In the genomic region with DNA sequence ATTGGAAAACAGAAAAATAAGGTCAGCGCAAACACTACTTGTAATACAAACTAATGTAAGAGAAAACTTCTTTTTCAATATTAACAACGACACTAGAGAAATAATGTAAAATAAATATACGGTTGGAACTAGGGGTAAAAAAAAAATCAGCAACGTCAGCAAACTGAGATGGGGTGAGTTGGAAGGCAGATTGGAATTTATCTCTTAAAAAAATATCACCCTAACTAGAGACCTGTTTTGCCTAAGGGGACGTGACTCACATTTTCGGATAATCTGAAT, we compare ENCODE assay signal across 9 cellular contexts. TPM values are rescaled to one million over a fixed set of nuclear protein-coding genes. Genes with fewer than 3 reads are reported as not detected.
DNase-seq lines count a peak whose midpoint lies in the region; ATAC-seq, FAIRE-seq and TF ChIP-seq lines count a peak whose summit lies in the region.
"Had no signal": no experiment of that assay in that cellular context is flagged by ENCODE, and none has a peak within 500 bp of the region (broad histone marks: within the 10 kb centered on the region; RNA-seq: fewer than 3 reads in every experiment).

No MANE protein-coding gene starts in this region.

- H3K27ac Mint-ChIP-seq in T-helper 2 cell treated with Interferon-gamma antibody and Interleukin-4, amounts not matched to agents 5 μg/mL and 100 μg/mL, for 36 hours: peak overlapping the region; percentile 65
- peak overlapping the region; percentile 27 for H3K27ac Mint-ChIP-seq in activated naive CD8-positive, alpha-beta T cell treated with anti-CD3 and anti-CD28 coated beads, Interleukin-2, amount 10 ng/mL, durations not matched to agents 7 days and 5 days

- no peaks in the 10 kb centered on the region for H3K9me3 Mint-ChIP-seq in T-helper 2 cell treated with Interferon-gamma antibody and Interleukin-4, amounts not matched to agents 5 μg/mL and 100 μg/mL, for 36 hours
- no peaks in the 10 kb centered on the region for H3K9me3 Mint-ChIP-seq in activated naive CD8-positive, alpha-beta T cell treated with anti-CD3 and anti-CD28 coated beads, Interleukin-2, amount 10 ng/mL, durations not matched to agents 7 days and 5 days

- TF ChIP-seq POLR2A in suprapubic skin (IDR thresholded peaks at IDR 0.05): no peak

- H3K4me1 ChIP-seq in keratinocyte (ENCODE audit: control insufficient read depth, extremely low read depth, insufficient read depth, low read length) (peaks cover 10% of the 10 kb centered on the region), suprapubic skin (peaks cover 19% of the 10 kb centered on the region), BE2C (no peaks in the 10 kb centered on the region)

- POLR2A ChIA-PET in activated naive CD8-positive, alpha-beta T cell treated with anti-CD3 and anti-CD28 coated beads, Interleukin-2, amount 10 ng/mL, durations not matched to agents 7 days and 5 days (lab: Charles Lee): interaction anchor here (0.6 kb wide), 1 partner anchor 1532 kb away, joined by 3 read pairs; no protein-coding TSS in a partner anchor

- peak overlapping the region; percentile 90 for H2AFZ ChIP-seq in keratinocyte (ENCODE audit: control insufficient read depth, low read length)

- H3K79me2 ChIP-seq in keratinocyte (ENCODE audit: control insufficient read depth, insufficient read depth, low read length): no peaks in the 10 kb centered on the region

- TF ChIP-seq EP300 in suprapubic skin (IDR thresholded peaks at IDR 0.05): no peak

- no peaks in the 10 kb centered on the region for H3K9me1 ChIP-seq in keratinocyte (ENCODE audit: control insufficient read depth, extremely low read depth, insufficient read depth, low read length)

- H3K4me2 ChIP-seq in keratinocyte (ENCODE audit: control insufficient read depth, extremely low read depth, insufficient read depth, low read depth, low read length): peak overlapping the region; percentile 85

- peaks cover 40% of the 10 kb centered on the region for H3K27me3 Mint-ChIP-seq in T-helper 2 cell treated with Interferon-gamma antibody and Interleukin-4, amounts not matched to agents 5 μg/mL and 100 μg/mL, for 36 hours (ENCODE audit: low read depth)
- H3K27me3 Mint-ChIP-seq in activated naive CD8-positive, alpha-beta T cell treated with anti-CD3 and anti-CD28 coated beads, Interleukin-2, amount 10 ng/mL, durations not matched to agents 7 days and 5 days: peaks cover 3% of the 10 kb centered on the region

- H3K27ac ChIP-seq in keratinocyte (ENCODE audit: control insufficient read depth, insufficient read depth, low read length): peak overlapping the region; percentile 67
- peak overlapping the region; percentile 96 for H3K27ac ChIP-seq in suprapubic skin

- peaks cover 4% of the 10 kb centered on the region for H3K36me3 Mint-ChIP-seq in T-helper 2 cell treated with Interferon-gamma antibody and Interleukin-4, amounts not matched to agents 5 μg/mL and 100 μg/mL, for 36 hours (ENCODE audit: low read depth)
- peaks cover 3% of the 10 kb centered on the region for H3K36me3 Mint-ChIP-seq in activated naive CD8-positive, alpha-beta T cell treated with anti-CD3 and anti-CD28 coated beads, Interleukin-2, amount 10 ng/mL, durations not matched to agents 7 days and 5 days

- dilution Hi-C loops in keratinocyte (cut with MboI; ENCODE audit: extremely low pct_ligation_motif_present, low sequenced_read_pairs): no loop called here

- no peak for DNase-seq in T-helper 2 cell treated with Interferon-gamma antibody and Interleukin-4, amounts not matched to agents 5 μg/mL and 100 μg/mL, for 36 hours (ENCODE audit: low spot score)
- DNase-seq in T-helper 2 cell (no peak), keratinocyte (ENCODE audit: low read depth, low spot score) (no peak), suprapubic skin (ENCODE audit: low spot score in 2 of 2) (no peak), NCI-H510A treated with DMSO at 0.1 percent for 48 hours (lab: John Stamatoyannopoulos, UW) (no peak), DMS53 treated with DMSO at 0.1 percent for 48 hours (lab: John Stamatoyannopoulos, UW; ENCODE audit: unreplicated experiment) (no peak), BE2C (no peak)
- DNase-seq in activated naive CD8-positive, alpha-beta T cell treated with anti-CD3 and anti-CD28 coated beads, Interleukin-2, amount 10 ng/mL, durations not matched to agents 7 days and 5 days: no peak
- DNase-seq: COR-L47 had no signal

- no peak for TF ChIP-seq CTCF in keratinocyte (optimal IDR thresholded peaks at IDR 0.05 in 1 of 3, IDR thresholded peaks at IDR 0.05 in 1 of 3, conservative IDR thresholded peaks at IDR 0.05 in 1 of 3; ENCODE audit: extremely low read depth in 1 of 3, insufficient read depth in 2 of 3, low read length in 3 of 3)
- TF ChIP-seq CTCF in suprapubic skin (IDR thresholded peaks at IDR 0.05): no peak
- no peak for TF ChIP-seq CTCF in BE2C (IDR thresholded peaks at IDR 0.05; ENCODE audit: low read depth, low read length)

- no peak for FAIRE-seq in keratinocyte (lab: Jason Lieb, UNC)

- peak overlapping the region; percentile 69 to 95 (median 92) for H3K4me3 ChIP-seq in keratinocyte (ENCODE audit: control insufficient read depth in 2 of 3, extremely low read depth in 1 of 3, insufficient read depth in 2 of 3, low read depth in 1 of 3, low read length in 3 of 3)
- H3K4me3 ChIP-seq in suprapubic skin: peak overlapping the region; percentile 77
- no peak overlapping the region for H3K4me3 ChIP-seq in BE2C (ENCODE audit: low read depth, low read length)

- H3K36me3 ChIP-seq in keratinocyte (ENCODE audit: control insufficient read depth in 2 of 2, extremely low read depth in 1 of 2, insufficient read depth in 2 of 2, low read length in 2 of 2) (no peaks in the 10 kb centered on the region), suprapubic skin (no peaks in the 10 kb centered on the region), BE2C (no peaks in the 10 kb centered on the region)

- peak overlapping the region; percentile 80 for H3K9ac ChIP-seq in keratinocyte (ENCODE audit: control insufficient read depth, extremely low read depth, insufficient read depth, low read length)

- H3K27me3 ChIP-seq in keratinocyte (ENCODE audit: control insufficient read depth, extremely low read depth, insufficient read depth, low read length) (no peaks in the 10 kb centered on the region), suprapubic skin (no peaks in the 10 kb centered on the region), BE2C (peaks cover 64% of the 10 kb centered on the region)

- H3K4me1 Mint-ChIP-seq in T-helper 2 cell treated with Interferon-gamma antibody and Interleukin-4, amounts not matched to agents 5 μg/mL and 100 μg/mL, for 36 hours (ENCODE audit: low read depth): peaks cover 13% of the 10 kb centered on the region
- peaks cover 28% of the 10 kb centered on the region for H3K4me1 Mint-ChIP-seq in activated naive CD8-positive, alpha-beta T cell treated with anti-CD3 and anti-CD28 coated beads, Interleukin-2, amount 10 ng/mL, durations not matched to agents 7 days and 5 days

- H4K20me1 ChIP-seq in keratinocyte (ENCODE audit: control insufficient read depth, extremely low read depth, insufficient read depth, low read length): no peaks in the 10 kb centered on the region

- H3K4me3 Mint-ChIP-seq in T-helper 2 cell treated with Interferon-gamma antibody and Interleukin-4, amounts not matched to agents 5 μg/mL and 100 μg/mL, for 36 hours: peak overlapping the region; percentile 95
- peak overlapping the region; percentile 95 for H3K4me3 Mint-ChIP-seq in activated naive CD8-positive, alpha-beta T cell treated with anti-CD3 and anti-CD28 coated beads, Interleukin-2, amount 10 ng/mL, durations not matched to agents 7 days and 5 days

- ATAC-seq in activated naive CD8-positive, alpha-beta T cell treated with anti-CD3 and anti-CD28 coated beads, Interleukin-2, amount 10 ng/mL, durations not matched to agents 7 days and 5 days (ENCODE audit: low read depth): no peak

- H3K9me3 ChIP-seq in keratinocyte (ENCODE audit: control insufficient read depth, low read depth, low read length) (no peaks in the 10 kb centered on the region), suprapubic skin (no peaks in the 10 kb centered on the region), BE2C (no peaks in the 10 kb centered on the region)

- WGBS in suprapubic skin: 0% methylated on average over 6 of the region's 6 CpGs

RNA-seq across cellular contexts. Expression of a gene that starts 0.7 kb away (rescaled TPM):
- total RNA-seq in activated naive CD8-positive, alpha-beta T cell treated with anti-CD3 and anti-CD28 coated beads, Interleukin-2, amount 10 ng/mL, durations not matched to agents 7 days and 5 days: 100 to 1,000 TPM; 179 to 199 TPM
- 19.3 to 23.7 TPM (median 20.5 TPM) in 3 replicates for polyA plus RNA-seq in keratinocyte
- polyA plus RNA-seq in keratinocyte (2011; ENCODE audit: low read depth): 13.4 TPM
- polyA plus RNA-seq in keratinocyte (2011; cell fraction: cytosol; rRNA removed): 12.1 and 19.8 TPM in 2 replicates
- polyA plus RNA-seq in keratinocyte (2011; cell fraction: nucleus; rRNA removed): 47.9 and 52.7 TPM in 2 replicates
- 4.5 and 24.8 TPM in 2 replicates for polyA plus RNA-seq in keratinocyte (2012; ENCODE audit: low replicate concordance)
- polyA minus RNA-seq in keratinocyte: 43.7 to 153 TPM (median 54.4 TPM) in 3 replicates
- polyA minus RNA-seq in keratinocyte (2011; cell fraction: cytosol; rRNA and poly(A)+ RNA removed): 35.7 TPM
- 89.3 and 184 TPM in 2 replicates for polyA minus RNA-seq in keratinocyte (2011; cell fraction: nucleus; rRNA and poly(A)+ RNA removed)
- 100 to 1,000 TPM in 2 of 4 donors, 10 to 100 TPM in 2; 76.1 to 147 (median 93.1) TPM for total RNA-seq in suprapubic skin
- polyA plus RNA-seq in BE2C (2012; ENCODE audit: insufficient read depth, insufficient read length, low read depth): 35.0 TPM
